8 cellular contexts compared by ENCODE assay signal in the genomic region with DNA sequence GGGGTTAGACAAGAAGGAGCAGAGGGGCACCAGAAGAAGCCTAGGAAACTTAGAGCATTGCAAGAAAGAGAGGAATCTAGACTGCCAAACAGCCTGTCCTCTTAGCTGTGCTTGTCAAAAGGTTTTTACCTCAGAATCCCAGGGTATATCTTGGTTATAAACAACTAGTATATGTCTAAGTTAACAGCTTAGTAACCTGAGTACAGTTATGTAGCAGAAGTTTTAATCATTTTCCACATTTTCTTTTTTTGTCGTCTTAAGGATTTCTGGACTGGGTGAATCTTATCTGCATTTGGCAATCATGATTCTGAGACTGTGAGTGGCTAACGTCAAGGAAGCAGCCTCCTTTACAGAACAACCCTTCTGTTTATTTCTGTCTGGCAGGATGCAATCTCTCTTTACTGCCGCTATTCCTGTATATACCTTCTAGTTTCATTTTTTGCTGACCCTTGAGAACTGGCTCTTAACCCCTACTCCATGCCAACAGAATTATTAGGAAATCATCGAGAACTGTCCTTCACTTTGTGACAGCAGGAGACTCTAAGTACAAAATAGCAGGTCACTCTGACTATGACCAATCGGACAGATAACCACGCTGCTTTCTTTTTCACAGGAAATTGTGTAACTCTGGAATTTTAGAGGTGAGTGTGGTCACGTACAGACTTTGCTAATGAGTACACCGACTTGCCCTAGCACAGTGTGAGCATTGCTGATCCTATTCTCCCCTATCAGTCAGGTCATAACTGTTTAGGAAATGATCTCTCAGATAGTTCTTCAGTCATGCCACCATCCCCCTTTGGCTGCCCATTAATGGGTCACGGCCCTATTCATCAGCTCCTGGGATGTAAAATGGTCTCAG. TPM values are rescaled to one million over a fixed set of nuclear protein-coding genes. Genes with fewer than 3 reads are reported as not detected.
DNase-seq lines count a peak whose midpoint lies in the region; ATAC-seq, FAIRE-seq and TF ChIP-seq lines count a peak whose summit lies in the region.

No MANE protein-coding gene starts in this region.

- no peaks in the 10 kb centered on the region for H3K9me3 Mint-ChIP-seq in type B pancreatic cell

- H3K4me3 Mint-ChIP-seq in type B pancreatic cell: peak overlapping the region; percentile 78

- peak overlapping the region; percentile 87 to 92 for H3K4ac ChIP-seq in mesenchymal stem cell (ENCODE audit: low read depth in 1 of 2, low read length in 2 of 2)

- peak overlapping the region in 1 of 2 experiments; percentile 57 for H2BK12ac ChIP-seq in mesenchymal stem cell (ENCODE audit: low read length in 2 of 2)

- no peak overlapping the region for H2BK15ac ChIP-seq in mesenchymal stem cell (ENCODE audit: low read depth, poor library complexity, severe bottlenecking)

- no peaks in the 10 kb centered on the region for H3K79me1 ChIP-seq in mesenchymal stem cell (replicated peaks; ENCODE audit: low read length, poor library complexity, severe bottlenecking)

- H3K23ac ChIP-seq in mesenchymal stem cell (ENCODE audit: low read length in 2 of 2): no peak overlapping the region

- FAIRE-seq in D721Med (lab: Jason Lieb, UNC): no peak

- H2BK5ac ChIP-seq in mesenchymal stem cell (ENCODE audit: low read depth, low read length, poor library complexity, severe bottlenecking): no peak overlapping the region

- peak overlapping the region; percentile 73 for H3K9ac ChIP-seq in mesenchymal stem cell (ENCODE audit: low read length)

- H3K36me3 ChIP-seq in SJCRH30 (no peaks in the 10 kb centered on the region), mesenchymal stem cell (ENCODE audit: control insufficient read depth in 1 of 2, insufficient read depth in 2 of 2, low read depth in 1 of 2, low read length in 2 of 2) (no peaks in the 10 kb centered on the region)

- peak overlapping the region; percentile 57 for H3K27ac ChIP-seq in SJCRH30
- peak overlapping the region; percentile 69 for H3K27ac ChIP-seq in mesenchymal stem cell (ENCODE audit: low read length, poor library complexity, severe bottlenecking)

- 0 out of 2 replicates have a peak, but pooled peaks cover 3% of the 10 kb centered on the region for H3K4me1 ChIP-seq in SJCRH30
- H3K4me1 ChIP-seq in mesenchymal stem cell (ENCODE audit: control insufficient read depth, insufficient read depth, low read depth, low read length): peaks cover 5% of the 10 kb centered on the region

- WGBS in mesenchymal stem cell: 5% methylated on average over 3 of the region's 9 CpGs

- no peaks in the 10 kb centered on the region for H3K27me3 ChIP-seq in SJCRH30
- no peaks in the 10 kb centered on the region for H3K27me3 ChIP-seq in mesenchymal stem cell (ENCODE audit: control insufficient read depth in 1 of 2, insufficient read depth in 1 of 2, low read length in 2 of 2)

- peak; percentile 68 for DNase-seq in AG20443 (ENCODE audit: low spot score)
- DNase-seq in SJCRH30: peak; percentile 6 to 29
- DNase-seq in cerebellar cortex (ENCODE audit: low spot score): peak; percentile 91
- DNase-seq in mesenchymal stem cell: peak; percentile 99
- DNase-seq in type B pancreatic cell (ENCODE audit: extremely low spot score, unreplicated experiment): no peak
- DNase-seq in D721Med (ENCODE audit: insufficient read length, low spot score): no peak

- H3K9me3 ChIP-seq in SJCRH30 (replicated peaks) (no peaks in the 10 kb centered on the region), mesenchymal stem cell (ENCODE audit: control insufficient read depth, low read length) (no peaks in the 10 kb centered on the region)

- H4K8ac ChIP-seq in mesenchymal stem cell (ENCODE audit: low read length): peak overlapping the region; percentile 85

- no peaks in the 10 kb centered on the region for H3K36me3 Mint-ChIP-seq in type B pancreatic cell

- H3K27me3 Mint-ChIP-seq in type B pancreatic cell: no peaks in the 10 kb centered on the region

- peak overlapping the region; percentile 68 for H4K91ac ChIP-seq in mesenchymal stem cell (ENCODE audit: low read length)

- peak overlapping the region; percentile 68 for H3K27ac Mint-ChIP-seq in type B pancreatic cell

- no peak overlapping the region for H2BK120ac ChIP-seq in mesenchymal stem cell (ENCODE audit: low read depth, low read length)

- ATAC-seq in GM18873 (IDR thresholded peaks at IDR 0.05; ENCODE audit: low FRiP score, unreplicated experiment) (peak; percentile 98), HG03103 (IDR thresholded peaks at IDR 0.05; ENCODE audit: low read depth, unreplicated experiment) (peak; percentile 95)

- TF ChIP-seq CTCF in type B pancreatic cell (conservative IDR thresholded peaks at IDR 0.05) (no peak), D721Med (IDR thresholded peaks at IDR 0.05; ENCODE audit: insufficient read depth, missing control alignments) (no peak)

- H2AK5ac ChIP-seq in mesenchymal stem cell (ENCODE audit: low read length, severe bottlenecking): no peak overlapping the region

- H3K14ac ChIP-seq in mesenchymal stem cell (ENCODE audit: low read length in 2 of 2): peak overlapping the region in 1 of 2 experiments; percentile 36

- peak overlapping the region; percentile 18 for H2AFZ ChIP-seq in mesenchymal stem cell (ENCODE audit: low read depth, low read length)

- peak overlapping the region; percentile 58 for H3K4me3 ChIP-seq in SJCRH30
- peak overlapping the region in 1 of 2 experiments; percentile 74 for H3K4me3 ChIP-seq in mesenchymal stem cell (ENCODE audit: insufficient read depth in 1 of 2, low read depth in 1 of 2, low read length in 2 of 2)

- peaks cover 26% of the 10 kb centered on the region for H3K4me1 Mint-ChIP-seq in type B pancreatic cell (ENCODE audit: unreplicated experiment)

- peak overlapping the region; percentile 49 for H3K4me2 ChIP-seq in mesenchymal stem cell (ENCODE audit: low read length, poor library complexity, severe bottlenecking)

- peak overlapping the region; percentile 54 to 57 for H3K18ac ChIP-seq in mesenchymal stem cell (ENCODE audit: low read depth in 1 of 2, low read length in 2 of 2)

RNA-seq across cellular contexts. Expression of a gene that starts 3.3 kb away (rescaled TPM):
- total RNA-seq in SJCRH30 (2014; rRNA removed; shearing (Covaris generic)): 0.08 TPM in 1 of 2 replicates, not detected in the other
- polyA plus RNA-seq in mesenchymal stem cell (2013, experiment 1 of 2): 0.04 TPM
- 0.15 TPM for polyA plus RNA-seq in mesenchymal stem cell (2013, experiment 2 of 2)
- 4.0 and 7.4 TPM in 2 replicates for total RNA-seq in type B pancreatic cell (ENCODE audit: low replicate concordance)

Comparison
In these comparisons a context has a peak if more than half of its experiments do, and no peak if none do; other contexts are left out.
1. DNase-seq: peak in AG20443 (single experiment), SJCRH30 (2 of 2), cerebellar cortex (single experiment) and mesenchymal stem cell (single experiment); none in type B pancreatic cell (single experiment) and D721Med (single experiment).